Comparison of ENCODE assay signal across 10 cellular contexts in the genomic region with DNA sequence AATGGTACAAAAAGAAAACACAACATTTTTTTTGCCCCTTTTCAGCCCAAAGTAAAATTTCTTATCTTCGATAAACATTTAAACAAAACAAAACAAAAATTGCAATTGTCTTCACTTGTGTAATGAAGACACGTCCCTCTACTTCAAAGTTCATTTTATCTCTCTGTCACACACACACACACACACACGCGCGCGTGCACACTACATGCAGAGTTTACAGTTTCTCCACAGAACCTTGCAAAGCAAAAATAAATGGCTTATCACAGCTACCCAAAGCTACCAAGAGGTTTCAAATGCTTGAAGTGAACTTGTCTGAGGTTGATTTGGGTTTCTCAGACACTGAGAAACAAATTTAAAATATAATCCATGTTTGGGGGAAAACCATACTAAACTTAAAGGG.
A peak's percentile ranks its signal among the peaks of the same experiment; 100 is the strongest.
DNase-seq lines count a peak whose midpoint lies in the region; ATAC-seq, FAIRE-seq and TF ChIP-seq lines count a peak whose summit lies in the region.
"Had no signal": no experiment of that assay in that cellular context is flagged by ENCODE, and none has a peak within 500 bp of the region (broad histone marks: within the 10 kb centered on the region; RNA-seq: fewer than 3 reads in every experiment).

No MANE protein-coding gene starts in this region.

- H2AFZ ChIP-seq in Karpas-422 (ENCODE audit: low read length): no peak overlapping the region
- no peak overlapping the region for H2AFZ ChIP-seq in GM12878 (ENCODE audit: control insufficient read depth, low read depth, low read length)

- H3K9ac ChIP-seq in Karpas-422 (ENCODE audit: low read length) (peak overlapping the region; percentile 17; the same call in 1 of the 2 replicates), GM12878 (ENCODE audit: control insufficient read depth, insufficient read depth, low read length) (0 out of 2 replicates have a peak overlapping the region, but pooled peaks have one; percentile 4)

- TF ChIP-seq RAD21 in GM12878 (IDR thresholded peaks at IDR 0.05; ENCODE audit: insufficient read depth, low read depth, low read length): no peak

- H3K9me3 ChIP-seq in Karpas-422 (ENCODE audit: low read length): no peaks in the 10 kb centered on the region
- no peaks in the 10 kb centered on the region for H3K9me3 ChIP-seq in GM12878 (replicated peaks; ENCODE audit: control insufficient read depth, insufficient read depth, low read length)
- no peaks in the 10 kb centered on the region for H3K9me3 ChIP-seq in psoas muscle

- TF ChIP-seq EP300 in GM12878 (IDR thresholded peaks at IDR 0.05; ENCODE audit: borderline replicate concordance in 1 of 2, control insufficient read depth in 1 of 2, low read depth in 2 of 2, low read length in 2 of 2): no peak

- TF ChIP-seq CTCF in GM12878 (IDR thresholded peaks at IDR 0.05 in 2 of 3, conservative IDR thresholded peaks at IDR 0.05 in 1 of 3; ENCODE audit: control insufficient read depth in 2 of 3, extremely low read depth in 1 of 3, insufficient read depth in 1 of 3, low read depth in 3 of 3, low read length in 3 of 3) (no peak), psoas muscle (IDR thresholded peaks at IDR 0.05) (no peak)

- DNase-seq in EL: peak; percentile 1
- DNase-seq in Karpas-422: no peak
- DNase-seq in GM12878 (ENCODE audit: low read depth, low spot score): no peak
- DNase-seq in psoas muscle: no peak
- DNase-seq in RCC 7860 (ENCODE audit: low spot score): no peak
- DNase-seq in cerebellar cortex (ENCODE audit: low spot score): no peak
- DNase-seq: anterior cingulate cortex, DMS 273 treated with DMSO at 0.1 percent for 48 hours had no signal

- H3K4me1 ChIP-seq in Karpas-422 (ENCODE audit: low read length) (peaks cover 98% of the 10 kb centered on the region), GM12878 (ENCODE audit: control insufficient read depth, insufficient read depth, low read length) (peaks cover 16% of the 10 kb centered on the region), psoas muscle (peaks cover 45% of the 10 kb centered on the region)

- POLR2A ChIA-PET in GM12878 (lab: Charles Lee): interaction anchor here (0.9 to 6.7 kb wide), 4 partner anchors 31 to 226 kb away, joined by 3 to 41 read pairs (median 23); no protein-coding TSS in a partner anchor

- H3K36me3 ChIP-seq in Karpas-422 (ENCODE audit: insufficient read depth, low read length) (peaks cover 36% of the 10 kb centered on the region; the same call in 1 of the 2 replicates), GM12878 (ENCODE audit: control insufficient read depth in 2 of 2, insufficient read depth in 2 of 2, low read length in 1 of 2) (peaks cover 3 to 12% of the 10 kb centered on the region in 2 experiments), psoas muscle (ENCODE audit: insufficient read depth in 1 of 2, low read depth in 1 of 2) (peaks cover 0 to 9% of the 10 kb centered on the region in 2 donors)

- H3K27me3 ChIP-seq in Karpas-422 (ENCODE audit: low read length): no peaks in the 10 kb centered on the region
- no peaks in the 10 kb centered on the region for H3K27me3 ChIP-seq in GM12878 (replicated peaks in 1 of 2; ENCODE audit: control insufficient read depth in 2 of 2, insufficient read depth in 2 of 2, low read length in 1 of 2)
- H3K27me3 ChIP-seq in psoas muscle (ENCODE audit: insufficient read depth in 3 of 3, low read length in 2 of 3): no peaks in the 10 kb centered on the region

- FAIRE-seq in GM12878 (lab: Jason Lieb, UNC): no peak
- no peak for FAIRE-seq in RCC 7860 (lab: Jason Lieb, UNC)
- FAIRE-seq: endometrium had no signal

- H3K27ac ChIP-seq in Karpas-422 (ENCODE audit: low read length) (peak overlapping the region; percentile 96), GM12878 (ENCODE audit: control insufficient read depth, insufficient read depth) (peak overlapping the region; percentile 2; the same call in 1 of the 2 replicates), psoas muscle (no peak overlapping the region)

- H3K4me3 ChIP-seq in Karpas-422 (ENCODE audit: low read length) (no peak overlapping the region), GM12878 (peak overlapping the region; percentile 96; the same call in 1 of the 2 replicates), psoas muscle (peak overlapping the region; percentile 88)

- ATAC-seq in GM12878 (no peak), psoas muscle (no peak), HG03432 (IDR thresholded peaks at IDR 0.05; ENCODE audit: unreplicated experiment) (no peak)

- no peaks in the 10 kb centered on the region for H3K9me2 ChIP-seq in Karpas-422 (replicated peaks; ENCODE audit: insufficient read depth, low read length)

- H3K79me2 ChIP-seq in Karpas-422 (ENCODE audit: low read length): peaks cover 100% of the 10 kb centered on the region
- peaks cover 99% of the 10 kb centered on the region for H3K79me2 ChIP-seq in GM12878 (ENCODE audit: control insufficient read depth, insufficient read depth, low read length)

- WGBS in GM12878 (ENCODE audit: insufficient coverage, insufficient replicate concordance, low lambda C conversion rate, missing lambda C conversion rate): 71% methylated on average over 6 of the region's 6 CpGs
- 66 to 71% (median 70%) methylated on average over 6 of the region's 6 CpGs for WGBS in psoas muscle, 3 donors

- BruUV-seq in GM12878 (replicated peaks; lab: Mats Ljungman, UMichigan): no TSS peak

- RAD21 ChIA-PET in GM12878 (lab: Charles Lee; ENCODE audit: unreplicated experiment): interaction anchor here (0.8 to 10.3 kb wide), 7 partner anchors 17 to 192 kb away, joined by 3 to 144 read pairs (median 3); no protein-coding TSS in a partner anchor

- H3K4me2 ChIP-seq in Karpas-422 (ENCODE audit: low read depth, low read length, poor library complexity, severe bottlenecking) (peak overlapping the region; percentile 78), GM12878 (ENCODE audit: control insufficient read depth, insufficient read depth) (peak overlapping the region; percentile 6)

- TF ChIP-seq POLR2A in GM12878 (IDR thresholded peaks at IDR 0.05; ENCODE audit: low read depth, low read length): no peak

- in situ Hi-C loops in GM12878 (cut with MboI): no loop called here

- H4K20me1 ChIP-seq in Karpas-422 (ENCODE audit: insufficient read depth, low read depth, low read length): peaks cover 72% of the 10 kb centered on the region
- no peaks in the 10 kb centered on the region for H4K20me1 ChIP-seq in GM12878 (ENCODE audit: control insufficient read depth, insufficient read depth)

- intact Hi-C loops in GM12878 (cut with micrococcal nuclease; ENCODE audit: unreplicated experiment) (loop anchor here (5.0 kb wide), 2 partner anchors 217 to 242 kb away; no protein-coding TSS in a partner anchor), psoas muscle (cut with DNase I) (no loop called here)

- CTCF ChIA-PET in GM12878 (lab: Yijun Ruan, JAX): interaction anchor here (0.5 to 5.8 kb wide), 4 partner anchors 38 to 115 kb away, joined by 3 to 43 read pairs (median 12); no protein-coding TSS in a partner anchor

- SMC1A ChIA-PET in GM12878 (lab: Charles Lee; ENCODE audit: uncharacterized antibody, unreplicated experiment): interaction anchor here (0.9 to 9.8 kb wide), 9 partner anchors 12 to 152 kb away, joined by 3 to 154 read pairs (median 4); no protein-coding TSS in a partner anchor

TF ChIP-seq in GM12878, 131 proteins besides CTCF, POLR2A, EP300 and RAD21:
- no peak for TF ChIP-seq SMAD5 (IDR thresholded peaks at IDR 0.05; ENCODE audit: low read depth)
- no peak for TF ChIP-seq ZNF274 (IDR thresholded peaks at IDR 0.05; ENCODE audit: insufficient read depth, insufficient read length)
- TF ChIP-seq, protein P1, sequence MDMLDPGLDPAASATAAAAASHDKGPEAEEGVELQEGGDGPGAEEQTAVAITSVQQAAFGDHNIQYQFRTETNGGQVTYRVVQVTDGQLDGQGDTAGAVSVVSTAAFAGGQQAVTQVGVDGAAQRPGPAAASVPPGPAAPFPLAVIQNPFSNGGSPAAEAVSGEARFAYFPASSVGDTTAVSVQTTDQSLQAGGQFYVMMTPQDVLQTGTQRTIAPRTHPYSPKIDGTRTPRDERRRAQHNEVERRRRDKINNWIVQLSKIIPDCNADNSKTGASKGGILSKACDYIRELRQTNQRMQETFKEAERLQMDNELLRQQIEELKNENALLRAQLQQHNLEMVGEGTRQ (IDR thresholded peaks at IDR 0.05; ENCODE audit: borderline replicate concordance, low read depth, low read length): no peak
- TF ChIP-seq, protein P2, sequence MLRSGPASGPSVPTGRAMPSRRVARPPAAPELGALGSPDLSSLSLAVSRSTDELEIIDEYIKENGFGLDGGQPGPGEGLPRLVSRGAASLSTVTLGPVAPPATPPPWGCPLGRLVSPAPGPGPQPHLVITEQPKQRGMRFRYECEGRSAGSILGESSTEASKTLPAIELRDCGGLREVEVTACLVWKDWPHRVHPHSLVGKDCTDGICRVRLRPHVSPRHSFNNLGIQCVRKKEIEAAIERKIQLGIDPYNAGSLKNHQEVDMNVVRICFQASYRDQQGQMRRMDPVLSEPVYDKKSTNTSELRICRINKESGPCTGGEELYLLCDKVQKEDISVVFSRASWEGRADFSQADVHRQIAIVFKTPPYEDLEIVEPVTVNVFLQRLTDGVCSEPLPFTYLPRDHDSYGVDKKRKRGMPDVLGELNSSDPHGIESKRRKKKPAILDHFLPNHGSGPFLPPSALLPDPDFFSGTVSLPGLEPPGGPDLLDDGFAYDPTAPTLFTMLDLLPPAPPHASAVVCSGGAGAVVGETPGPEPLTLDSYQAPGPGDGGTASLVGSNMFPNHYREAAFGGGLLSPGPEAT (IDR thresholded peaks at IDR 0.05; ENCODE audit: low read depth): no peak
- no peak for TF ChIP-seq PAX8 (IDR thresholded peaks at IDR 0.05)
- TF ChIP-seq SREBF1 (IDR thresholded peaks at IDR 0.05; ENCODE audit: low read length): no peak
- no peak for TF ChIP-seq SRF (IDR thresholded peaks at IDR 0.05; ENCODE audit: low read depth in 2 of 2, low read length in 2 of 2)
- TF ChIP-seq POU2F2 (IDR thresholded peaks at IDR 0.05; ENCODE audit: borderline replicate concordance, low read depth, low read length): no peak
- TF ChIP-seq ZNF207 (IDR thresholded peaks at IDR 0.05; ENCODE audit: borderline replicate concordance): no peak
- no peak for TF ChIP-seq CBFB (IDR thresholded peaks at IDR 0.05; ENCODE audit: low read depth)
